ENCODE assay signal across 1 cellular context in the genomic region with DNA sequence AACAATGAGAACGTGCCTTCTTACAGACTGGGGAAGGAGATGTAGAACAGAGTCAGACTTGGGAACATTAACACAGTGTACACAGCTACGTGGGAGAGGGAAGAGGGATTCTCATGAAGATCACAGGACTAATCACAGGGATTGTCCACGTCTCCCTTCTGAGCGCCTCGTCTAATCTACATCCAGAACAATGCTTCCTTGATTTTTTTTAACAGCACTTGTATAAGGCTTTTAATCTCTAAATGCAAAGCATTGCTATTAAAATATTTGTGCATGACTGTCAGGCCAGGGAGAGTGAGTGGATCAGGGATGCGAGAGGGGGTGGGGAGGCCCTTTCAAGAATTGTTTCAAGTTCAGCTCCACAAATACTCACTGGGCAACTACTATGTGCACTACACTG.
TF ChIP-seq lines count a peak whose summit lies in the region.

No MANE protein-coding gene starts in this region.

TF ChIP-seq in SK-N-SH treated with all-trans-retinoic acid at 6 μM for 48 hours, 23 proteins besides CTCF, POLR2A, EP300 and RAD21 (continued from another document):
- TF ChIP-seq, protein P1, sequence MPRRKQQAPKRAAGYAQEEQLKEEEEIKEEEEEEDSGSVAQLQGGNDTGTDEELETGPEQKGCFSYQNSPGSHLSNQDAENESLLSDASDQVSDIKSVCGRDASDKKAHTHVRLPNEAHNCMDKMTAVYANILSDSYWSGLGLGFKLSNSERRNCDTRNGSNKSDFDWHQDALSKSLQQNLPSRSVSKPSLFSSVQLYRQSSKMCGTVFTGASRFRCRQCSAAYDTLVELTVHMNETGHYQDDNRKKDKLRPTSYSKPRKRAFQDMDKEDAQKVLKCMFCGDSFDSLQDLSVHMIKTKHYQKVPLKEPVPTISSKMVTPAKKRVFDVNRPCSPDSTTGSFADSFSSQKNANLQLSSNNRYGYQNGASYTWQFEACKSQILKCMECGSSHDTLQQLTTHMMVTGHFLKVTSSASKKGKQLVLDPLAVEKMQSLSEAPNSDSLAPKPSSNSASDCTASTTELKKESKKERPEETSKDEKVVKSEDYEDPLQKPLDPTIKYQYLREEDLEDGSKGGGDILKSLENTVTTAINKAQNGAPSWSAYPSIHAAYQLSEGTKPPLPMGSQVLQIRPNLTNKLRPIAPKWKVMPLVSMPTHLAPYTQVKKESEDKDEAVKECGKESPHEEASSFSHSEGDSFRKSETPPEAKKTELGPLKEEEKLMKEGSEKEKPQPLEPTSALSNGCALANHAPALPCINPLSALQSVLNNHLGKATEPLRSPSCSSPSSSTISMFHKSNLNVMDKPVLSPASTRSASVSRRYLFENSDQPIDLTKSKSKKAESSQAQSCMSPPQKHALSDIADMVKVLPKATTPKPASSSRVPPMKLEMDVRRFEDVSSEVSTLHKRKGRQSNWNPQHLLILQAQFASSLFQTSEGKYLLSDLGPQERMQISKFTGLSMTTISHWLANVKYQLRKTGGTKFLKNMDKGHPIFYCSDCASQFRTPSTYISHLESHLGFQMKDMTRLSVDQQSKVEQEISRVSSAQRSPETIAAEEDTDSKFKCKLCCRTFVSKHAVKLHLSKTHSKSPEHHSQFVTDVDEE (CRISPR knock-in tag; IDR thresholded peaks at IDR 0.05), result no peak
- TF ChIP-seq, protein P2, sequence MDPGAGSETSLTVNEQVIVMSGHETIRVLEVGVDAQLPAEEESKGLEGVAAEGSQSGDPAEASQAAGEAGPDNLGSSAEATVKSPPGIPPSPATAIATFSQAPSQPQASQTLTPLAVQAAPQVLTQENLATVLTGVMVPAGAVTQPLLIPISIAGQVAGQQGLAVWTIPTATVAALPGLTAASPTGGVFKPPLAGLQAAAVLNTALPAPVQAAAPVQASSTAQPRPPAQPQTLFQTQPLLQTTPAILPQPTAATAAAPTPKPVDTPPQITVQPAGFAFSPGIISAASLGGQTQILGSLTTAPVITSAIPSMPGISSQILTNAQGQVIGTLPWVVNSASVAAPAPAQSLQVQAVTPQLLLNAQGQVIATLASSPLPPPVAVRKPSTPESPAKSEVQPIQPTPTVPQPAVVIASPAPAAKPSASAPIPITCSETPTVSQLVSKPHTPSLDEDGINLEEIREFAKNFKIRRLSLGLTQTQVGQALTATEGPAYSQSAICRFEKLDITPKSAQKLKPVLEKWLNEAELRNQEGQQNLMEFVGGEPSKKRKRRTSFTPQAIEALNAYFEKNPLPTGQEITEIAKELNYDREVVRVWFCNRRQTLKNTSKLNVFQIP (CRISPR knock-in tag; IDR thresholded peaks at IDR 0.05; ENCODE audit: borderline replicate concordance, low read depth), result no peak
TF ChIP-seq in SK-N-SH treated with all-trans-retinoic acid at 6 μM for 48 hours: peak in this region for 0.
